Comparison of ENCODE assay signal across 2 cellular contexts in genomic region chr19:10416083-10416379, GRCh38.
TF ChIP-seq lines count a peak whose summit lies in the region.

No MANE protein-coding gene starts in this region.

TF ChIP-seq in GM12878, 131 proteins besides CTCF, POLR2A, EP300 and RAD21:
- TF ChIP-seq ZNF687 (IDR thresholded peaks at IDR 0.05): no peak
- TF ChIP-seq REST (IDR thresholded peaks at IDR 0.05; ENCODE audit: low read depth, low read length): no peak
- no peak for TF ChIP-seq WRNIP1 (IDR thresholded peaks at IDR 0.05; ENCODE audit: borderline replicate concordance, low read depth, low read length)
- no peak for TF ChIP-seq SRF (IDR thresholded peaks at IDR 0.05; ENCODE audit: low read depth in 2 of 2, low read length in 2 of 2)
- no peak for TF ChIP-seq ZZZ3 (IDR thresholded peaks at IDR 0.05; ENCODE audit: control insufficient read depth, insufficient read length, low read depth)
- TF ChIP-seq FOS (IDR thresholded peaks at IDR 0.05; ENCODE audit: borderline replicate concordance, extremely low read depth, insufficient read length): no peak
- TF ChIP-seq PAX5 (IDR thresholded peaks at IDR 0.05; ENCODE audit: borderline replicate concordance, low read depth, low read length): no peak
- no peak for TF ChIP-seq SUZ12 (IDR thresholded peaks at IDR 0.05; ENCODE audit: unreplicated experiment)
- TF ChIP-seq PRDM15 (CRISPR knock-in tag; IDR thresholded peaks at IDR 0.05): no peak
- no peak for TF ChIP-seq MAX (IDR thresholded peaks at IDR 0.05; ENCODE audit: low read depth, low read length)
- TF ChIP-seq NR2C2 (IDR thresholded peaks at IDR 0.05; ENCODE audit: borderline replicate concordance, control insufficient read depth, insufficient read length, low read depth): no peak
- no peak for TF ChIP-seq SREBF2 (IDR thresholded peaks at IDR 0.05; ENCODE audit: low read length)

TF ChIP-seq in GM12891, 5 proteins besides CTCF, POLR2A, EP300 and RAD21:
- TF ChIP-seq PAX5 (IDR thresholded peaks at IDR 0.05; ENCODE audit: insufficient read depth, low read length, severe bottlenecking) (no peak), SPI1 (IDR thresholded peaks at IDR 0.05; ENCODE audit: low read depth, low read length) (no peak), TAF1 (IDR thresholded peaks at IDR 0.05; ENCODE audit: low read depth, low read length) (no peak), POLR2AphosphoS5 (IDR thresholded peaks at IDR 0.05; ENCODE audit: low read depth, low read length) (no peak), POU2F2 (IDR thresholded peaks at IDR 0.05; ENCODE audit: low read depth, low read length) (no peak)
